In the genomic region with DNA sequence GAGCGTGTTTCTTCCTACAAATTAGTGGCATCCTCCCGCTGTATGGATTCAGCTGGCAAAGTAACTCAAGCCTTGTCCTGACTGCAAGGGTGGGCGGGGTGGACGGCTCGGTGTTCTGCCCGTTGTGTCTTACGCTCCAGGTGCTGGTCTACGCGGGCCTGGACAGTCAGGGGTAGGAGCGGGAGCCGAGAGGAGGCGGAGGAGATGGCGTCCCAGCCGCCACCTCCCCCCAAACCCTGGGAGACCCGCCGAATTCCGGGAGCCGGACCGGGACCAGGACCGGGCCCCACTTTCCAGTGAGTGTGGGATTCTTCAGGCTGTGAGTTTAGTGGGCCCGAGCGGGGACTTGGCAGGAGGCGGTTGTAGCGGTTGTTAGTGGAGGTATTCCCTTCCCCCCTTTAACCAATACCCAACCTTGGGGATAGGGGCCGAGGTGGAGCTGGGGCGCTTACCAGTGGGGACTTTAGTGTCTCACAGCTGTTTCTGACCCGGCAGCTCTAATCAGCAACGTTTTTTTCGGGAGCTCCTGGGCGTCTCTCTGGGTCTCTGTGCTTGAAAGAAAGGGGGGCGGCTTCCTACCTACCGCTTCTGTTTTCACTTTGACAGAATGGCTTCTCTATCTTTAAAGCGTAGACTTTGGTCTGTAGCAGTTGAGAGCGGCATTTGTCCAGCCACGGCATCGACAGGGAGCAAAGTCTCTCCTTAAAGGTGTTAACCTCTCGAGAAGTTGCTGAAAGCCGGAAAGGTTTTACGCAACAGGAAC, we compare ENCODE assay signal across 8 cellular contexts. TPM values are rescaled to one million over a fixed set of nuclear protein-coding genes. Genes with fewer than 3 reads are reported as not detected.
A peak's percentile ranks its signal among the peaks of the same experiment; 100 is the strongest.
DNase-seq lines count a peak whose midpoint lies in the region; ATAC-seq and TF ChIP-seq lines count a peak whose summit lies in the region.

Gene PEX13 (plus strand): TSS at position 165 of the 763 bp plus-strand sequence. CDS start 40 bp downstream, at position 205.
A gene with protein sequence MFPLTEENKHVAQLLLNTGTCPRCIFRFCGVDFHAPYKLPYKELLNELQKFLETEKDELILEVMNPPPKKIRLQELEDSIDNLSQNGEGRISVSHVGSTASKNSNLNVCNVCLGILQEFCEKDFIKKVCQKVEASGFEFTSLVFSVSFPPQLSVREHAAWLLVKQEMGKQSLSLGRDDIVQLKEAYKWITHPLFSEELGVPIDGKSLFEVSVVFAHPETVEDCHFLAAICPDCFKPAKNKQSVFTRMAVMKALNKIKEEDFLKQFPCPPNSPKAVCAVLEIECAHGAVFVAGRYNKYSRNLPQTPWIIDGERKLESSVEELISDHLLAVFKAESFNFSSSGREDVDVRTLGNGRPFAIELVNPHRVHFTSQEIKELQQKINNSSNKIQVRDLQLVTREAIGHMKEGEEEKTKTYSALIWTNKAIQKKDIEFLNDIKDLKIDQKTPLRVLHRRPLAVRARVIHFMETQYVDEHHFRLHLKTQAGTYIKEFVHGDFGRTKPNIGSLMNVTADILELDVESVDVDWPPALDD (minus strand): TSS at position 700 of the 763 bp plus-strand sequence. CDS start 6,365 bp downstream, outside the sequence.

- intact Hi-C loops in adrenal gland (cut with DNase I) (no loop called here), left ventricle myocardium superior (cut with micrococcal nuclease) (no loop called here), psoas muscle (cut with DNase I) (loop anchor here in 1 of 2 donors (5.0 kb wide), 1 partner anchor 165 kb away; no protein-coding TSS in a partner anchor), uterus (cut with DNase I; ENCODE audit: low total_unique reads) (no loop called here)

- WGBS in adrenal gland, 4 donors: 0 to 1% (median 0%) methylated on average over 17 to 39 of the region's 39 CpGs
- WGBS in psoas muscle, 3 donors: 0 to 1% (median 1%) methylated on average over 39 of the region's 39 CpGs

- CTCF ChIA-PET in GM10248 (lab: Yijun Ruan, JAX): interaction anchor here (1.0 to 1.8 kb wide), 3 partner anchors 19 to 310 kb away, joined by 3 to 6 read pairs (median 3); no protein-coding TSS in a partner anchor

- no peaks in the 10 kb centered on the region for H3K36me3 ChIP-seq in adrenal gland (replicated peaks in 1 of 2)
- H3K36me3 ChIP-seq in psoas muscle (ENCODE audit: insufficient read depth in 1 of 2, low read depth in 1 of 2): peaks cover 0 to 8% of the 10 kb centered on the region in 2 donors
- H3K36me3 ChIP-seq in uterus: no peaks in the 10 kb centered on the region

- peak in 1 of 2 donors; percentile 81 for TF ChIP-seq POLR2A in adrenal gland (IDR thresholded peaks at IDR 0.05)
- peak; percentile 19 to 43 for TF ChIP-seq POLR2A in uterus (IDR thresholded peaks at IDR 0.05)

- peak within 1 kb of the TSS; percentile 27 to 90 (median 85) for H3K27ac ChIP-seq in adrenal gland
- peak within 1 kb of the TSS; percentile 94 for H3K27ac ChIP-seq in psoas muscle
- peak within 1 kb of the TSS; percentile 93 for H3K27ac ChIP-seq in uterus

- H3K4me1 ChIP-seq in adrenal gland (replicated peaks in 1 of 2) (peaks cover 9 to 40% of the 10 kb centered on the region in 2 donors), psoas muscle (peaks cover 22% of the 10 kb centered on the region), uterus (peaks cover 0 to 14% of the 10 kb centered on the region in 2 donors)

- peak; percentile 81 for DNase-seq in GM10248 (ENCODE audit: extremely low spot score)
- DNase-seq in H4 (ENCODE audit: low spot score): peak; percentile 73
- peak; percentile 78 for DNase-seq in LoVo (ENCODE audit: low spot score)
- peak; percentile 69 for DNase-seq in SKM-1 treated with dmso at 0.1 percent for 144 hours (lab: John Stamatoyannopoulos, UW; ENCODE audit: unreplicated experiment)
- DNase-seq in adrenal gland: peak; percentile 76 to 85 (median 78)
- DNase-seq in left ventricle myocardium superior: peak; percentile 83
- peak; percentile 75 to 86 for DNase-seq in psoas muscle
- peak; percentile 64 for DNase-seq in uterus

- H3K4me3 ChIP-seq in adrenal gland: peak within 1 kb of the TSS; percentile 56 to 96 (median 85)
- peak within 1 kb of the TSS; percentile 94 for H3K4me3 ChIP-seq in psoas muscle
- H3K4me3 ChIP-seq in uterus: peak within 1 kb of the TSS; percentile 89 to 91

- POLR2A ChIA-PET in GM10248 (lab: Yijun Ruan, JAX): no interaction called here

- H3K27me3 ChIP-seq in adrenal gland: no peaks in the 10 kb centered on the region
- H3K27me3 ChIP-seq in psoas muscle (ENCODE audit: insufficient read depth in 3 of 3, low read length in 2 of 3): no peaks in the 10 kb centered on the region
- H3K27me3 ChIP-seq in uterus: no peaks in the 10 kb centered on the region

- ATAC-seq in left ventricle myocardium superior (peak; percentile 97), psoas muscle (peak; percentile 94 to 96 (median 96))

- H3K9me3 ChIP-seq in adrenal gland (replicated peaks in 1 of 3) (peaks cover 0 to 4% (median 0%) of the 10 kb centered on the region in 3 donors), psoas muscle (no peaks in the 10 kb centered on the region), uterus (no peaks in the 10 kb centered on the region)

- TF ChIP-seq CTCF in GM10248 (IDR thresholded peaks at IDR 0.05; ENCODE audit: control extremely low read depth, extremely low read depth, low read depth, missing control alignments) (no peak), adrenal gland (IDR thresholded peaks at IDR 0.05) (no peak), psoas muscle (IDR thresholded peaks at IDR 0.05) (no peak), uterus (IDR thresholded peaks at IDR 0.05) (no peak)

RNA-seq across cellular contexts. Expression of gene PEX13, which starts in this region (rescaled TPM):
- 24.9 and 47.2 TPM in 2 replicates for total RNA-seq in H4 (2014; rRNA removed; shearing (Covaris generic))
- total RNA-seq in adrenal gland: 10 to 100 TPM; 20.0 to 44.9 (median 28.7) TPM
- polyA plus RNA-seq in adrenal gland: 10 to 100 TPM in 1 of 3 donors, 1 to 10 TPM in 2; 8.3 to 20.9 (median 8.6) TPM
- 25.7 TPM for total RNA-seq in left ventricle myocardium superior
- 10 to 100 TPM; 20.9 to 29.2 (median 22.5) TPM for total RNA-seq in psoas muscle
- polyA plus RNA-seq in psoas muscle: 10 to 100 TPM; 11.3 to 23.5 (median 13.8) TPM
- total RNA-seq in uterus: 10 to 100 TPM; 21.6 to 72.2 (median 48.6) TPM

RNA-seq across cellular contexts. Expression of the second gene that starts in this region (rescaled TPM):
- total RNA-seq in H4 (2014; rRNA removed; shearing (Covaris generic)): 4.5 TPM in 2 replicates
- total RNA-seq in adrenal gland: 10 to 100 TPM in 2 of 8 donors, 1 to 10 TPM in 6; 2.2 to 10.6 (median 6.3) TPM
- 1 to 10 TPM; 2.8 to 7.1 (median 3.2) TPM for polyA plus RNA-seq in adrenal gland
- 5.5 TPM for total RNA-seq in left ventricle myocardium superior
- 1 to 10 TPM; 1.8 to 5.1 (median 3.8) TPM for total RNA-seq in psoas muscle
- 1 to 10 TPM; 1.4 to 2.9 (median 1.6) TPM for polyA plus RNA-seq in psoas muscle
- 10 to 100 TPM in 1 of 4 donors, 1 to 10 TPM in 3; 1.8 to 16.5 (median 8.6) TPM for total RNA-seq in uterus

Comparison
In these comparisons a context has a peak if more than half of its experiments do, and no peak if none do; other contexts are left out.
1. Peak in every context shown above with its lines: DNase-seq, ATAC-seq, H3K4me3 ChIP-seq and H3K27ac ChIP-seq.